ENCODE assay signal across 9 cellular contexts in genomic region chr3:148077318-148077923, GRCh38.
DNase-seq lines count a peak whose midpoint lies in the region; ATAC-seq and TF ChIP-seq lines count a peak whose summit lies in the region.
"Had no signal": no experiment of that assay in that cellular context is flagged by ENCODE, and none has a peak within 500 bp of the region (broad histone marks: within the 10 kb centered on the region; RNA-seq: fewer than 3 reads in every experiment).

No MANE protein-coding gene starts in this region.

- no peaks in the 10 kb centered on the region for H3K4me1 ChIP-seq in cardiac muscle cell (ENCODE audit: low read depth)
- no peaks in the 10 kb centered on the region for H3K4me1 ChIP-seq in right cardiac atrium (ENCODE audit: control insufficient read depth, insufficient read depth, low read length)

- TF ChIP-seq CTCF in cardiac muscle cell (IDR thresholded peaks at IDR 0.05; ENCODE audit: low read depth, low read length) (peak; percentile 60), LNCAP (IDR thresholded peaks at IDR 0.05) (peak; percentile 65)

- no peak for ATAC-seq in right cardiac atrium
- peak; percentile 14 for ATAC-seq in central memory CD8-positive, alpha-beta T cell (replicated peaks; ENCODE audit: extremely low read depth, poor library complexity, severe bottlenecking)

- no peak overlapping the region for H3K4me3 ChIP-seq in cardiac muscle cell
- no peak overlapping the region for H3K4me3 ChIP-seq in right cardiac atrium (ENCODE audit: low read length)

- H3K9me3 Mint-ChIP-seq in central memory CD8-positive, alpha-beta T cell: no peaks in the 10 kb centered on the region
- H3K9me3 Mint-ChIP-seq: activated naive CD4-positive, alpha-beta T cell treated with anti-CD3 and anti-CD28 coated beads, Interleukin-2, amount 50 U/mL, for 24 hours had no signal

- no peaks in the 10 kb centered on the region for H3K36me3 ChIP-seq in cardiac muscle cell

- no peaks in the 10 kb centered on the region for H3K27me3 ChIP-seq in cardiac muscle cell
- H3K27me3 ChIP-seq in right cardiac atrium (ENCODE audit: control insufficient read depth, insufficient read depth): no peaks in the 10 kb centered on the region

- H3K9me3 ChIP-seq in cardiac muscle cell (ENCODE audit: low read depth): no peaks in the 10 kb centered on the region
- H3K9me3 ChIP-seq in right cardiac atrium (ENCODE audit: control insufficient read depth, low read length): no peaks in the 10 kb centered on the region

- DNase-seq in cardiac muscle cell (ENCODE audit: low read depth in 1 of 2, low spot score in 1 of 2) (peak; percentile 34 to 39), right cardiac atrium (no peak), putamen (ENCODE audit: low spot score) (peak; percentile 49), NOMO-1 treated with dmso at 0.1 percent for 144 hours (lab: John Stamatoyannopoulos, UW; ENCODE audit: unreplicated experiment) (no peak)
- DNase-seq in central memory CD8-positive, alpha-beta T cell (ENCODE audit: low spot score in 2 of 2): no peak
- DNase-seq in stimulated activated CD4-positive, alpha-beta T cell treated with anti-CD3 and anti-CD28 coated beads, Interleukin-4, amount 100 ng/mL, for 4 hours: no peak
- no peak for DNase-seq in stimulated activated CD4-positive, alpha-beta T cell treated with anti-CD3 and anti-CD28 coated beads, Interleukin-4, amount 100 ng/mL, for 24 hours

- no peaks in the 10 kb centered on the region for H3K4me1 Mint-ChIP-seq in central memory CD8-positive, alpha-beta T cell
- H3K4me1 Mint-ChIP-seq: activated naive CD4-positive, alpha-beta T cell treated with anti-CD3 and anti-CD28 coated beads, Interleukin-2, amount 50 U/mL, for 24 hours had no signal

- H3K27ac ChIP-seq in cardiac muscle cell (no peak overlapping the region), right cardiac atrium (ENCODE audit: low read length) (no peak overlapping the region)

- no peaks in the 10 kb centered on the region for H3K27me3 Mint-ChIP-seq in central memory CD8-positive, alpha-beta T cell
- H3K27me3 Mint-ChIP-seq: activated naive CD4-positive, alpha-beta T cell treated with anti-CD3 and anti-CD28 coated beads, Interleukin-2, amount 50 U/mL, for 24 hours had no signal

- H3K27ac Mint-ChIP-seq in central memory CD8-positive, alpha-beta T cell (ENCODE audit: low read depth): no peak overlapping the region
- H3K27ac Mint-ChIP-seq: activated naive CD4-positive, alpha-beta T cell treated with anti-CD3 and anti-CD28 coated beads, Interleukin-2, amount 50 U/mL, for 24 hours had no signal

- intact Hi-C loops in right cardiac atrium (cut with DNase I): no loop called here

- 11% methylated on average over 1 of the region's 1 CpG for WGBS in right cardiac atrium

- H3K36me3 Mint-ChIP-seq in central memory CD8-positive, alpha-beta T cell (ENCODE audit: insufficient read depth): no peaks in the 10 kb centered on the region
- H3K36me3 Mint-ChIP-seq: activated naive CD4-positive, alpha-beta T cell treated with anti-CD3 and anti-CD28 coated beads, Interleukin-2, amount 50 U/mL, for 24 hours had no signal

- no peak overlapping the region for H3K4me3 Mint-ChIP-seq in central memory CD8-positive, alpha-beta T cell
- H3K4me3 Mint-ChIP-seq: activated naive CD4-positive, alpha-beta T cell treated with anti-CD3 and anti-CD28 coated beads, Interleukin-2, amount 50 U/mL, for 24 hours had no signal

Comparison
In these comparisons a context has a peak if more than half of its experiments do, and no peak if none do; other contexts are left out.
1. DNase-seq: peak in cardiac muscle cell (2 of 2) and putamen (single experiment); none in right cardiac atrium (0 of 3), central memory CD8-positive, alpha-beta T cell (0 of 2), stimulated activated CD4-positive, alpha-beta T cell treated with anti-CD3 and anti-CD28 coated beads, Interleukin-4, amount 100 ng/mL, for 4 hours (0 of 2), stimulated activated CD4-positive, alpha-beta T cell treated with anti-CD3 and anti-CD28 coated beads, Interleukin-4, amount 100 ng/mL, for 24 hours (single experiment) and NOMO-1 treated with dmso at 0.1 percent for 144 hours (single experiment).